Comparison of ENCODE assay signal across 8 cellular contexts in the genomic region with DNA sequence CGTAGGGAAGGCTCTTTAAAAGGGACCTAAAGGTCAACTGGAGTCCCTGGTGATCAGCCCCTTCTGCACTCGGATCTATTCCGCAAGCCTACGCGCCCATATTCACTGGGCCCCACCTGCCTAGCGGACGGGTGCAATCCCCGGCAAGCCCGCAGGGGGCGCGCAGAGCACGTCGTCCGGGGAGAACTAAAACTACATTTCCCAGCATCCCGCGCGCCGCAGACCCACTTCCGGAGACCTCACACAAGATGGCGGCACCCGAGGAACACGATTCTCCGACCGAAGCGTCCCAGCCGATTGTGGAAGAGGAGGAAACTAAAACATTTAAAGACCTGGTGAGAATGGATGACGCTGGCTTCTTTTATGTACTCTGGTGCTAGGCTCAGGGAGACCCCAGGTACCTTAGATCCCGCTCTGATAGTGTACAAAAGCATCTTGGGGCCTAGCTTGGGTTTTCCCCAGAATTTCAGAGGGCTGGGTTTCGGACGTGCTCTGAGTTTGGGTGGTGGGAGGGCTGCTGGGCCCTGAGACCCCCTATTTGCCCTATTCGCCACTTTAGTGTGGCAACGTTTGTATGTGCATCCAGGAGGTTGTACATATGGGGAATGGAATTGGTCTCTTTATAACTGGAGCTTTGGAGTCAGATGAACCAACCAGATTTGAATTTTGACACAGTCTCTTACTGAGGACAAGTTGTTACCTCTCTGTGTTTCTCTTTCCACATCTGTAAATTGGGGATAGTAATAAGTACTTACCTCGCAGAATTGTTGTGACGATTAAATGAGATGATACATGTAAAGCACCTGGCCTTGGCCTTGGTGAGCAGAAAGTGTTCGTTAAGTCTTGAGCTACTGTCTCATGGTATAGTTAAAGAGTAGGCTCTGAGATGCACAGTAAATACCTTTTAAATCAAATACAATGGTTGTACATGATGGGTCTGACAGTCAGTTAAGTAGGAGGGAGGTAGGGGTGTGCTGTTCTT. TPM values are rescaled to one million over a fixed set of nuclear protein-coding genes. Genes with fewer than 3 reads are reported as not detected.
A peak's percentile ranks its signal among the peaks of the same experiment; 100 is the strongest.
DNase-seq lines count a peak whose midpoint lies in the region; ATAC-seq and TF ChIP-seq lines count a peak whose summit lies in the region.

Gene DDX47 (plus strand): TSS at position 227 of the 982 bp plus-strand sequence. CDS start 22 bp downstream, at position 249.

- ATAC-seq in HG02759 (IDR thresholded peaks at IDR 0.05; ENCODE audit: unreplicated experiment) = peak; percentile 86

- WGBS in prostate gland = 3% methylated on average over 35 of the region's 35 CpGs
- WGBS in urinary bladder = 3% methylated on average over 35 of the region's 35 CpGs

- no peaks in the 10 kb centered on the region for H3K27me3 ChIP-seq in left ventricle myocardium inferior (ENCODE audit: low read depth)
- H3K27me3 ChIP-seq in prostate gland (replicated peaks; ENCODE audit: insufficient read depth) = no peaks in the 10 kb centered on the region

- H3K27ac ChIP-seq in left ventricle myocardium inferior (replicated peaks) (peak within 1 kb of the TSS; percentile 74), prostate gland (peak within 1 kb of the TSS; percentile 57 to 67), urinary bladder (ENCODE audit: low read depth) (no peak within 1 kb of the TSS)

- H3K4me3 ChIP-seq in left ventricle myocardium inferior = peak within 1 kb of the TSS; percentile 94
- H3K4me3 ChIP-seq in prostate gland = peak within 1 kb of the TSS; percentile 54 to 73
- H3K4me3 ChIP-seq in urinary bladder (ENCODE audit: low read depth, low read length) = peak within 1 kb of the TSS; percentile 77

- DNase-seq in NCI-H146 (lab: John Stamatoyannopoulos, UW) = peak; percentile 93
- peak; percentile 84 for DNase-seq in amniotic epithelial cell (ENCODE audit: low read depth)
- peak; percentile 97 for DNase-seq in left ventricle myocardium inferior
- peak; percentile 94 for DNase-seq in prostate gland (ENCODE audit: low spot score)

- TF ChIP-seq CTCF in GM12874 (IDR thresholded peaks at IDR 0.05; ENCODE audit: insufficient read depth, low read depth, low read length) = peak; percentile 97
- peak; percentile 97 for TF ChIP-seq CTCF in left ventricle myocardium inferior (IDR thresholded peaks at IDR 0.05; ENCODE audit: borderline replicate concordance)
- peak; percentile 83 to 99 (median 99) for TF ChIP-seq CTCF in prostate gland (IDR thresholded peaks at IDR 0.05)

- TF ChIP-seq POLR2A in prostate gland (IDR thresholded peaks at IDR 0.05) = peak; percentile 43

- H3K36me3 ChIP-seq in left ventricle myocardium inferior = peaks cover 6% of the 10 kb centered on the region
- no peaks in the 10 kb centered on the region for H3K36me3 ChIP-seq in prostate gland
- H3K36me3 ChIP-seq in urinary bladder (ENCODE audit: insufficient read depth) = no peaks in the 10 kb centered on the region

- H3K4me1 ChIP-seq in left ventricle myocardium inferior (peaks cover 64% of the 10 kb centered on the region), prostate gland (replicated peaks) (peaks cover 5% of the 10 kb centered on the region), urinary bladder (ENCODE audit: insufficient read depth) (peaks cover 2% of the 10 kb centered on the region)

- intact Hi-C loops in T-helper 1 cell treated with Interleukin-12 subunit alpha and Interleukin-12 subunit beta and Interleukin-4 antibody, amounts not matched to agents 30 ng/mL and 1 ng/mL, for 36 hours (cut with micrococcal nuclease) = loop anchor here (1.0 to 10.0 kb wide), 14 partner anchors 24 to 1961 kb away; partner anchors contain the start of genes BORCS5, GPR19, GPRC5A and HEBP1
- intact Hi-C loops in left ventricle myocardium inferior (cut with micrococcal nuclease) = no loop called here
- intact Hi-C loops in prostate gland (cut with DNase I) = no loop called here

- H3K9me3 ChIP-seq in left ventricle myocardium inferior (replicated peaks) (no peaks in the 10 kb centered on the region), prostate gland (no peaks in the 10 kb centered on the region)

RNA-seq across cellular contexts. Expression of gene DDX47, which starts in this region (rescaled TPM):
- total RNA-seq in T-helper 1 cell treated with Interleukin-12 subunit alpha and Interleukin-12 subunit beta and Interleukin-4 antibody, amounts not matched to agents 30 ng/mL and 1 ng/mL, for 36 hours = 87.1 and 87.6 TPM in 2 replicates
- total RNA-seq in left ventricle myocardium inferior (26.7 TPM), prostate gland (10 to 100 TPM; 44.6 to 74.8 TPM), urinary bladder (82.8 TPM)
- polyA plus RNA-seq in urinary bladder = 48.2 TPM
